9 cellular contexts compared by ENCODE assay signal in the genomic region with DNA sequence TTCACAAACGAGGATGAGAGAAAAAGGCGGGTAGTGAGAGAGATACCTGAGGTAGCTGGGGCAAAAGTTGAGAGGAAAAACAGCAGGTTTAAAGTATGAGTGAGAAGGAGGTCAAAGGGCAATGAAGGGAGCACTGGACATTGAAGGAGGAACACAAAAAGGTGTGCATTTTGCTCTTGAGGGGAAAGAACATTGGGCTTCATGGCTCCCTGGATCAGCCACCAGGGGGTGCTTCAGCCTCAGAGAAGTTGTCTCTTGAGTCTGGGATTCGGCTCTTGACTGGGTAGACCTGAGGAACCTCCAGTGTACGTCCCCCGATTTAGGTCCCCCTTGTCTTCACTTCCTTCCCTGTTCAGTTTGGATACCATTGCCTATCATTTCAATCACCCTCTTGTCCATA.
DNase-seq lines count a peak whose midpoint lies in the region; ATAC-seq, FAIRE-seq and TF ChIP-seq lines count a peak whose summit lies in the region.
"Had no signal": no experiment of that assay in that cellular context is flagged by ENCODE, and none has a peak within 500 bp of the region (broad histone marks: within the 10 kb centered on the region; RNA-seq: fewer than 3 reads in every experiment).

No MANE protein-coding gene starts in this region.

- H3K27ac ChIP-seq in pancreas: no peak overlapping the region
- H3K27ac ChIP-seq: BLaER1 had no signal

- POLR2A ChIA-PET in activated CD4-positive, alpha-beta memory T cell treated with anti-CD3 and anti-CD28 coated beads, Interleukin-2, amount 10 ng/mL, durations not matched to agents 7 days and 5 days (lab: Charles Lee): no interaction called here

- intact Hi-C loops in pancreas (cut with DNase I): loop anchor here in 1 of 3 donors (10.0 kb wide), 1 partner anchor 51 kb away; no protein-coding TSS in a partner anchor

- TF ChIP-seq CTCF in NB4 (IDR thresholded peaks at IDR 0.05; ENCODE audit: low read depth, low read length) (peak; percentile 91), fibroblast of the aortic adventitia (IDR thresholded peaks at IDR 0.05; ENCODE audit: insufficient read depth, low read length) (peak; percentile 74), pancreas (IDR thresholded peaks at IDR 0.05) (peak in 3 of 4 donors; percentile 26 to 42 (median 37))

- H3K36me3 Mint-ChIP-seq in activated CD4-positive, alpha-beta memory T cell treated with anti-CD3 and anti-CD28 coated beads, Interleukin-2, amount 10 ng/mL, durations not matched to agents 7 days and 5 days (ENCODE audit: low read depth): no peaks in the 10 kb centered on the region

- no peak overlapping the region for H3K27ac Mint-ChIP-seq in activated CD4-positive, alpha-beta memory T cell treated with anti-CD3 and anti-CD28 coated beads, Interleukin-2, amount 10 ng/mL, durations not matched to agents 7 days and 5 days

- H3K4me3 Mint-ChIP-seq in activated CD4-positive, alpha-beta memory T cell treated with anti-CD3 and anti-CD28 coated beads, Interleukin-2, amount 10 ng/mL, durations not matched to agents 7 days and 5 days: no peak overlapping the region

- H3K4me1 ChIP-seq in pancreas: peaks cover 0 to 13% (median 5%) of the 10 kb centered on the region in 3 donors
- H3K4me1 ChIP-seq: BLaER1 had no signal

- H3K27me3 ChIP-seq in pancreas: no peaks in the 10 kb centered on the region
- H3K27me3 ChIP-seq: BLaER1 had no signal

- no peaks in the 10 kb centered on the region for H3K9me3 ChIP-seq in pancreas
- H3K9me3 ChIP-seq: BLaER1 had no signal

- ATAC-seq in pancreas: peak; percentile 69 to 85 (median 76)
- ATAC-seq in GM18858 (IDR thresholded peaks at IDR 0.05; ENCODE audit: unreplicated experiment): no peak

- no peak for FAIRE-seq in pancreas (lab: Jason Lieb, UNC)

- H3K36me3 ChIP-seq in pancreas: no peaks in the 10 kb centered on the region
- H3K36me3 ChIP-seq: BLaER1 had no signal

- DNase-seq in NCI-H146 (lab: John Stamatoyannopoulos, UW) (peak; percentile 11), NCI-H146 treated with DMSO at 0.1 percent for 48 hours (lab: John Stamatoyannopoulos, UW; ENCODE audit: unreplicated experiment) (no peak), NB4 (ENCODE audit: low read depth) (peak; percentile 74), fibroblast of the aortic adventitia (ENCODE audit: low read depth) (peak; percentile 65), pancreas (peak in 5 of 6 donors; percentile 29 to 67 (median 50))
- peak; percentile 29 for DNase-seq in activated CD4-positive, alpha-beta memory T cell treated with anti-CD3 and anti-CD28 coated beads, Interleukin-2, amount 10 ng/mL, durations not matched to agents 7 days and 5 days
- no peak for DNase-seq in activated effector memory CD4-positive, alpha-beta T cell treated with anti-CD3 and anti-CD28 coated beads, Interleukin-2, amount 50 U/mL, for 16 hours

- no peaks in the 10 kb centered on the region for H3K4me1 Mint-ChIP-seq in activated CD4-positive, alpha-beta memory T cell treated with anti-CD3 and anti-CD28 coated beads, Interleukin-2, amount 10 ng/mL, durations not matched to agents 7 days and 5 days

- no peaks in the 10 kb centered on the region for H3K9me3 Mint-ChIP-seq in activated CD4-positive, alpha-beta memory T cell treated with anti-CD3 and anti-CD28 coated beads, Interleukin-2, amount 10 ng/mL, durations not matched to agents 7 days and 5 days

- no peak for TF ChIP-seq POLR2A in NB4 (IDR thresholded peaks at IDR 0.05; ENCODE audit: extremely low read depth, insufficient read length)

- H3K27me3 Mint-ChIP-seq in activated CD4-positive, alpha-beta memory T cell treated with anti-CD3 and anti-CD28 coated beads, Interleukin-2, amount 10 ng/mL, durations not matched to agents 7 days and 5 days: peaks cover 22% of the 10 kb centered on the region

- 59 to 69% methylated on average over 5 of the region's 5 CpGs for WGBS in pancreas, 2 donors

- H3K4me3 ChIP-seq in NB4 (ENCODE audit: low read depth, low read length) (no peak overlapping the region), fibroblast of the aortic adventitia (ENCODE audit: low read depth, low read length) (no peak overlapping the region), pancreas (no peak overlapping the region)
- H3K4me3 ChIP-seq: BLaER1 had no signal

- CTCF ChIA-PET in activated CD4-positive, alpha-beta memory T cell treated with anti-CD3 and anti-CD28 coated beads, Interleukin-2, amount 10 ng/mL, durations not matched to agents 7 days and 5 days (lab: Charles Lee): no interaction called here

Comparison
In these comparisons a context has a peak if more than half of its experiments do, and no peak if none do; other contexts are left out.
1. DNase-seq: peak in NCI-H146 (single experiment), NB4 (single experiment), activated CD4-positive, alpha-beta memory T cell treated with anti-CD3 and anti-CD28 coated beads, Interleukin-2, amount 10 ng/mL, durations not matched to agents 7 days and 5 days (single experiment), fibroblast of the aortic adventitia (single experiment) and pancreas (5 of 6); none in NCI-H146 treated with DMSO at 0.1 percent for 48 hours (single experiment) and activated effector memory CD4-positive, alpha-beta T cell treated with anti-CD3 and anti-CD28 coated beads, Interleukin-2, amount 50 U/mL, for 16 hours (single experiment).
2. CTCF ChIP-seq: peak in every context shown above with its lines; median percentile 91 in NB4; 74 in fibroblast of the aortic adventitia; 37 in pancreas.